Comparison of ENCODE assay signal across 1 cellular context in the genomic region with DNA sequence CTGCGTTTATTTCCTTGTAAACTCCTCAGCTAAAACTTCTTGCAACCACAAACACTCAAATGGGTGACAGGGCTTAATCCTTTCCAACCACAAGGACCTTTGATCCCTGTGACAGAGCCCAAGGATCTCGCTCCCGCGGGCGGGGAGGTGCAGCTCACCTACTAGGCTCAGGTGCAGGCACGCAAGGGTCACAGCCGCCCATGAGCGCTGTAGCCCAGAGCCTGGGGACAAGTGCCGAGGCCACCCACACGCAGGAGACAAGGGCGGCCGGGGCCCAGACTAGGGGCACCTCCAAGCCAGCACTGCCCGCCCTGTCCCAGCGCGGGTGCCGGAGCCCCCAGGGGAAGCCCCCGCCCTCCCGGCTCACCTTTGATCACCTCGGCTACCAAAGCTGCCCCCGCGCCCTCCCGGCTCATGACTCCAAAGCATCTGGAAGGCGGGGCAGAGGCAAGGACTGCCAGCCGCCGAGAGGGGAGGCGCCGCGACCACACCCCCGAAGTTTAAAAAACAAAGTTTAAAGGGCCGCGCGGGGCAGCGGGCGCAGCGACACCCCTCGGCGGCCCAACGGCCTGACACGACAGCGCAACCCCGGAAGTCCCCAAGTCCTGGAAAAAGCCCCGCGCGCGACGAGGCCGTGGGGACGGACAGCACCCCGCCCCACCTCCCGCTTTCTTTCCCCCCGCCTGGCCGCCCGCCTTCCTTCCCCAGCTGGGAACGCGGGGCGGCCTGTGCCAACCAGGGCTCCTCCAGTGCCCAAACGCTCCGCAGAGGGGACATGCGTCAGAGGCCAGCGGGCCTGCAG.
TF ChIP-seq lines count a peak whose summit lies in the region.

No MANE protein-coding gene starts in this region.

TF ChIP-seq in HepG2, 621 proteins besides CTCF, POLR2A, EP300 and RAD21 (continued from another document and continues in another):
- TF ChIP-seq, protein P1, sequence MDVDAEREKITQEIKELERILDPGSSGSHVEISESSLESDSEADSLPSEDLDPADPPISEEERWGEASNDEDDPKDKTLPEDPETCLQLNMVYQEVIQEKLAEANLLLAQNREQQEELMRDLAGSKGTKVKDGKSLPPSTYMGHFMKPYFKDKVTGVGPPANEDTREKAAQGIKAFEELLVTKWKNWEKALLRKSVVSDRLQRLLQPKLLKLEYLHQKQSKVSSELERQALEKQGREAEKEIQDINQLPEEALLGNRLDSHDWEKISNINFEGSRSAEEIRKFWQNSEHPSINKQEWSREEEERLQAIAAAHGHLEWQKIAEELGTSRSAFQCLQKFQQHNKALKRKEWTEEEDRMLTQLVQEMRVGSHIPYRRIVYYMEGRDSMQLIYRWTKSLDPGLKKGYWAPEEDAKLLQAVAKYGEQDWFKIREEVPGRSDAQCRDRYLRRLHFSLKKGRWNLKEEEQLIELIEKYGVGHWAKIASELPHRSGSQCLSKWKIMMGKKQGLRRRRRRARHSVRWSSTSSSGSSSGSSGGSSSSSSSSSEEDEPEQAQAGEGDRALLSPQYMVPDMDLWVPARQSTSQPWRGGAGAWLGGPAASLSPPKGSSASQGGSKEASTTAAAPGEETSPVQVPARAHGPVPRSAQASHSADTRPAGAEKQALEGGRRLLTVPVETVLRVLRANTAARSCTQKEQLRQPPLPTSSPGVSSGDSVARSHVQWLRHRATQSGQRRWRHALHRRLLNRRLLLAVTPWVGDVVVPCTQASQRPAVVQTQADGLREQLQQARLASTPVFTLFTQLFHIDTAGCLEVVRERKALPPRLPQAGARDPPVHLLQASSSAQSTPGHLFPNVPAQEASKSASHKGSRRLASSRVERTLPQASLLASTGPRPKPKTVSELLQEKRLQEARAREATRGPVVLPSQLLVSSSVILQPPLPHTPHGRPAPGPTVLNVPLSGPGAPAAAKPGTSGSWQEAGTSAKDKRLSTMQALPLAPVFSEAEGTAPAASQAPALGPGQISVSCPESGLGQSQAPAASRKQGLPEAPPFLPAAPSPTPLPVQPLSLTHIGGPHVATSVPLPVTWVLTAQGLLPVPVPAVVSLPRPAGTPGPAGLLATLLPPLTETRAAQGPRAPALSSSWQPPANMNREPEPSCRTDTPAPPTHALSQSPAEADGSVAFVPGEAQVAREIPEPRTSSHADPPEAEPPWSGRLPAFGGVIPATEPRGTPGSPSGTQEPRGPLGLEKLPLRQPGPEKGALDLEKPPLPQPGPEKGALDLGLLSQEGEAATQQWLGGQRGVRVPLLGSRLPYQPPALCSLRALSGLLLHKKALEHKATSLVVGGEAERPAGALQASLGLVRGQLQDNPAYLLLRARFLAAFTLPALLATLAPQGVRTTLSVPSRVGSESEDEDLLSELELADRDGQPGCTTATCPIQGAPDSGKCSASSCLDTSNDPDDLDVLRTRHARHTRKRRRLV (CRISPR knock-in tag; IDR thresholded peaks at IDR 0.05) = peak; percentile 67; the same call in 1 of the 2 replicates
- TF ChIP-seq, protein P2, sequence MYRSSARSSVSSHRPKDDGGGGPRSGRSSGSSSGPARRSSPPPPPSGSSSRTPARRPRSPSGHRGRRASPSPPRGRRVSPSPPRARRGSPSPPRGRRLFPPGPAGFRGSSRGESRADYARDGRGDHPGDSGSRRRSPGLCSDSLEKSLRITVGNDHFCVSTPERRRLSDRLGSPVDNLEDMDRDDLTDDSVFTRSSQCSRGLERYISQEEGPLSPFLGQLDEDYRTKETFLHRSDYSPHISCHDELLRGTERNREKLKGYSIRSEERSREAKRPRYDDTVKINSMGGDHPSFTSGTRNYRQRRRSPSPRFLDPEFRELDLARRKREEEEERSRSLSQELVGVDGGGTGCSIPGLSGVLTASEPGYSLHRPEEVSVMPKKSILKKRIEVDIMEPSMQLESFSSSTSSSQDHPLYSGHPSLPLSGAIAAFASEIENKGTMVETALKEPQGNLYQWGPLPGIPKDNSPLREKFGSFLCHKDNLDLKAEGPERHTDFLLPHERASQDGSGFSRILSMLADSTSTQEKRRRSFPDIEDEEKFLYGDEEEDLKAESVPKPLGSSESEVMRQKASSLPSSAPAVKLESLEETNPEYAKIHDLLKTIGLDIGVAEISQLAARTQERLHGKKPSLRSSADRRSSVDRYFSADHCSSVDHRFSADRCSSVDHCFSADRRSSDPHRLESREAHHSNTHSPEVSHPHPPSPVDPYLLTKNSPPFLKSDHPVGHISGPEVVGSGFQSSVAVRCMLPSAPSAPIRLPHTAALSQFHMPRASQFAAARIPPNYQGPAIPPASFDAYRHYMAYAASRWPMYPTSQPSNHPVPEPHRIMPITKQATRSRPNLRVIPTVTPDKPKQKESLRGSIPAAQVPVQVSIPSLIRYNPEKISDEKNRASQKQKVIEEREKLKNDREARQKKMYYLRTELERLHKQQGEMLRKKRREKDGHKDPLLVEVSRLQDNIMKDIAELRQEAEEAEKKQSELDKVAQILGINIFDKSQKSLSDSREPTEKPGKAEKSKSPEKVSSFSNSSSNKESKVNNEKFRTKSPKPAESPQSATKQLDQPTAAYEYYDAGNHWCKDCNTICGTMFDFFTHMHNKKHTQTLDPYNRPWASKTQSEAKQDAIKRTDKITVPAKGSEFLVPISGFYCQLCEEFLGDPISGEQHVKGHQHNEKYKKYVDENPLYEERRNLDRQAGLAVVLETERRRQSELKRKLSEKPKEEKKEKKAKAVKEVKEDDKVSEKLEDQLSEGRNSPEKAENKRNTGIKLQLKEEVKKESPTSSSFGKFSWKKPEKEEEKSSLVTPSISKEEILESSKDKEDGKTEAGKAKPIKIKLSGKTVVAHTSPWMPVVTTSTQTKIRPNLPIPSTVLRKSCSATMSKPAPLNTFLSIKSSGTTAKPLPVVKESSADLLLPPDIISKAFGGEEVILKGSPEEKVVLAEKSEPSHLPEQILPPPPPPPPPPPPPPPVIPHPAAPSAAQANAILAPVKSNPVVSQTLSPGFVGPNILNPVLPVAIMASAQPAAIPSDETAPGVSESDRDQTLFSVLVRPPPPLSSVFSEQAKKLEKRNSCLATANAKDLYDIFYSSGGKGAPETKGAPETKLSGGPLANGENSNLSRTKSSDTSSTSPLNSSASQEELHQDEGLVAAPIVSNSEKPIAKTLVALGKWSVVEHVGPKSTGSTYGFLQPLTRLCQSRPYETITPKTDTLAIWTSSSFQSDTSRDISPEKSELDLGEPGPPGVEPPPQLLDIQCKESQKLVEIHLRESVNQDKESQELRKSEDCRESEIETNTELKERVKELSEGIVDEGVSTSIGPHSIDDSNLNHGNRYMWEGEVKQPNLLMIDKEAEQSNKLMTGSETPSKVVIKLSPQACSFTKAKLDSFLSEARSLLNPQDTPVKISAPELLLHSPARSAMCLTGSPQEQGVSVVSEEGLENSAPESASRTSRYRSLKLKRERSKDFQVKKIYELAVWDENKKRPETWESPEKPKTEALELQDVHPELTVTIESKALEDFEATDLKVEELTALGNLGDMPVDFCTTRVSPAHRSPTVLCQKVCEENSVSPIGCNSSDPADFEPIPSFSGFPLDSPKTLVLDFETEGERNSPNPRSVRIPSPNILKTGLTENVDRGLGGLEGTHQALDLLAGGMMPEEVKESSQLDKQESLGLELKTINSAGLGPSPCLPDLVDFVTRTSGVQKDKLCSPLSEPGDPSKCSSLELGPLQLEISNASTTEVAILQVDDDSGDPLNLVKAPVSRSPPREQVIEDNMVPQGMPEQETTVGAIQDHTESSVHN (CRISPR knock-in tag; IDR thresholded peaks at IDR 0.05) = no peak
- TF ChIP-seq, protein P3, sequence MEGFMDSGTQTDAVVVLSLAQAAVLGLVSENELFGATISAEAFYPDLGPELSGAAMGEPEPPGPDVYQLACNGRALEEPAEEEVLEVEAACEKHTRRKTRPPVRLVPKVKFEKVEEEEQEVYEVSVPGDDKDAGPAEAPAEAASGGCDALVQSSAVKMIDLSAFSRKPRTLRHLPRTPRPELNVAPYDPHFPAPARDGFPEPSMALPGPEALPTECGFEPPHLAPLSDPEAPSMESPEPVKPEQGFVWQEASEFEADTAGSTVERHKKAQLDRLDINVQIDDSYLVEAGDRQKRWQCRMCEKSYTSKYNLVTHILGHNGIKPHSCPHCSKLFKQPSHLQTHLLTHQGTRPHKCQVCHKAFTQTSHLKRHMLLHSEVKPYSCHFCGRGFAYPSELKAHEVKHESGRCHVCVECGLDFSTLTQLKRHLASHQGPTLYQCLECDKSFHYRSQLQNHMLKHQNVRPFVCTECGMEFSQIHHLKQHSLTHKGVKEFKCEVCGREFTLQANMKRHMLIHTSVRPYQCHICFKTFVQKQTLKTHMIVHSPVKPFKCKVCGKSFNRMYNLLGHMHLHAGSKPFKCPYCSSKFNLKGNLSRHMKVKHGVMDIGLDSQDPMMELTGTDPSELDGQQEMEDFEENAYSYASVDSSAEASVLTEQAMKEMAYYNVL (CRISPR knock-in tag; IDR thresholded peaks at IDR 0.05; ENCODE audit: borderline replicate concordance) = peak; percentile 56; the same call in 1 of the 2 replicates
- TF ChIP-seq, protein P4, sequence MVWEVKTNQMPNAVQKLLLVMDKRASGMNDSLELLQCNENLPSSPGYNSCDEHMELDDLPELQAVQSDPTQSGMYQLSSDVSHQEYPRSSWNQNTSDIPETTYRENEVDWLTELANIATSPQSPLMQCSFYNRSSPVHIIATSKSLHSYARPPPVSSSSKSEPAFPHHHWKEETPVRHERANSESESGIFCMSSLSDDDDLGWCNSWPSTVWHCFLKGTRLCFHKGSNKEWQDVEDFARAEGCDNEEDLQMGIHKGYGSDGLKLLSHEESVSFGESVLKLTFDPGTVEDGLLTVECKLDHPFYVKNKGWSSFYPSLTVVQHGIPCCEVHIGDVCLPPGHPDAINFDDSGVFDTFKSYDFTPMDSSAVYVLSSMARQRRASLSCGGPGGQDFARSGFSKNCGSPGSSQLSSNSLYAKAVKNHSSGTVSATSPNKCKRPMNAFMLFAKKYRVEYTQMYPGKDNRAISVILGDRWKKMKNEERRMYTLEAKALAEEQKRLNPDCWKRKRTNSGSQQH (CRISPR knock-in tag; IDR thresholded peaks at IDR 0.05; ENCODE audit: low read depth) = 0 out of 2 replicates have a peak, but pooled peaks have one; percentile 52
- TF ChIP-seq ZNF615 (CRISPR knock-in tag; IDR thresholded peaks at IDR 0.05; ENCODE audit: borderline replicate concordance) = peak; percentile 52; the same call in 1 of the 2 replicates
- TF ChIP-seq STAG1 (CRISPR knock-in tag; IDR thresholded peaks at IDR 0.05) = peak; percentile 49
- TF ChIP-seq, protein P5, sequence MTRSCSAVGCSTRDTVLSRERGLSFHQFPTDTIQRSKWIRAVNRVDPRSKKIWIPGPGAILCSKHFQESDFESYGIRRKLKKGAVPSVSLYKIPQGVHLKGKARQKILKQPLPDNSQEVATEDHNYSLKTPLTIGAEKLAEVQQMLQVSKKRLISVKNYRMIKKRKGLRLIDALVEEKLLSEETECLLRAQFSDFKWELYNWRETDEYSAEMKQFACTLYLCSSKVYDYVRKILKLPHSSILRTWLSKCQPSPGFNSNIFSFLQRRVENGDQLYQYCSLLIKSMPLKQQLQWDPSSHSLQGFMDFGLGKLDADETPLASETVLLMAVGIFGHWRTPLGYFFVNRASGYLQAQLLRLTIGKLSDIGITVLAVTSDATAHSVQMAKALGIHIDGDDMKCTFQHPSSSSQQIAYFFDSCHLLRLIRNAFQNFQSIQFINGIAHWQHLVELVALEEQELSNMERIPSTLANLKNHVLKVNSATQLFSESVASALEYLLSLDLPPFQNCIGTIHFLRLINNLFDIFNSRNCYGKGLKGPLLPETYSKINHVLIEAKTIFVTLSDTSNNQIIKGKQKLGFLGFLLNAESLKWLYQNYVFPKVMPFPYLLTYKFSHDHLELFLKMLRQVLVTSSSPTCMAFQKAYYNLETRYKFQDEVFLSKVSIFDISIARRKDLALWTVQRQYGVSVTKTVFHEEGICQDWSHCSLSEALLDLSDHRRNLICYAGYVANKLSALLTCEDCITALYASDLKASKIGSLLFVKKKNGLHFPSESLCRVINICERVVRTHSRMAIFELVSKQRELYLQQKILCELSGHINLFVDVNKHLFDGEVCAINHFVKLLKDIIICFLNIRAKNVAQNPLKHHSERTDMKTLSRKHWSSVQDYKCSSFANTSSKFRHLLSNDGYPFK (CRISPR knock-in tag; IDR thresholded peaks at IDR 0.05; ENCODE audit: borderline replicate concordance) = no peak
- peak; percentile 40; the same call in 1 of the 2 replicates for TF ChIP-seq MAF1 (CRISPR knock-in tag; IDR thresholded peaks at IDR 0.05; ENCODE audit: borderline replicate concordance)
- TF ChIP-seq RFXANK (CRISPR knock-in tag; IDR thresholded peaks at IDR 0.05) = no peak
- TF ChIP-seq ZNF543 (CRISPR knock-in tag; IDR thresholded peaks at IDR 0.05) = peak; percentile 22; the same call in 1 of the 2 replicates
- TF ChIP-seq, protein P6, sequence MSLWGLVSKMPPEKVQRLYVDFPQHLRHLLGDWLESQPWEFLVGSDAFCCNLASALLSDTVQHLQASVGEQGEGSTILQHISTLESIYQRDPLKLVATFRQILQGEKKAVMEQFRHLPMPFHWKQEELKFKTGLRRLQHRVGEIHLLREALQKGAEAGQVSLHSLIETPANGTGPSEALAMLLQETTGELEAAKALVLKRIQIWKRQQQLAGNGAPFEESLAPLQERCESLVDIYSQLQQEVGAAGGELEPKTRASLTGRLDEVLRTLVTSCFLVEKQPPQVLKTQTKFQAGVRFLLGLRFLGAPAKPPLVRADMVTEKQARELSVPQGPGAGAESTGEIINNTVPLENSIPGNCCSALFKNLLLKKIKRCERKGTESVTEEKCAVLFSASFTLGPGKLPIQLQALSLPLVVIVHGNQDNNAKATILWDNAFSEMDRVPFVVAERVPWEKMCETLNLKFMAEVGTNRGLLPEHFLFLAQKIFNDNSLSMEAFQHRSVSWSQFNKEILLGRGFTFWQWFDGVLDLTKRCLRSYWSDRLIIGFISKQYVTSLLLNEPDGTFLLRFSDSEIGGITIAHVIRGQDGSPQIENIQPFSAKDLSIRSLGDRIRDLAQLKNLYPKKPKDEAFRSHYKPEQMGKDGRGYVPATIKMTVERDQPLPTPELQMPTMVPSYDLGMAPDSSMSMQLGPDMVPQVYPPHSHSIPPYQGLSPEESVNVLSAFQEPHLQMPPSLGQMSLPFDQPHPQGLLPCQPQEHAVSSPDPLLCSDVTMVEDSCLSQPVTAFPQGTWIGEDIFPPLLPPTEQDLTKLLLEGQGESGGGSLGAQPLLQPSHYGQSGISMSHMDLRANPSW (CRISPR knock-in tag; IDR thresholded peaks at IDR 0.05; ENCODE audit: borderline replicate concordance) = no peak; the same call in 1 of the 2 replicates
- TF ChIP-seq SMAD1 (CRISPR knock-in tag; IDR thresholded peaks at IDR 0.05; ENCODE audit: borderline replicate concordance, low read depth) = peak; percentile 86; the same call in 1 of the 2 replicates
- peak; percentile 57 for TF ChIP-seq ZNF431 (CRISPR knock-in tag; IDR thresholded peaks at IDR 0.05; ENCODE audit: borderline replicate concordance, low read depth)
- no peak for TF ChIP-seq ZSCAN22 (CRISPR knock-in tag; IDR thresholded peaks at IDR 0.05)
- peak; percentile 85 for TF ChIP-seq ZNF501 (CRISPR knock-in tag; IDR thresholded peaks at IDR 0.05)
- TF ChIP-seq, protein P7, sequence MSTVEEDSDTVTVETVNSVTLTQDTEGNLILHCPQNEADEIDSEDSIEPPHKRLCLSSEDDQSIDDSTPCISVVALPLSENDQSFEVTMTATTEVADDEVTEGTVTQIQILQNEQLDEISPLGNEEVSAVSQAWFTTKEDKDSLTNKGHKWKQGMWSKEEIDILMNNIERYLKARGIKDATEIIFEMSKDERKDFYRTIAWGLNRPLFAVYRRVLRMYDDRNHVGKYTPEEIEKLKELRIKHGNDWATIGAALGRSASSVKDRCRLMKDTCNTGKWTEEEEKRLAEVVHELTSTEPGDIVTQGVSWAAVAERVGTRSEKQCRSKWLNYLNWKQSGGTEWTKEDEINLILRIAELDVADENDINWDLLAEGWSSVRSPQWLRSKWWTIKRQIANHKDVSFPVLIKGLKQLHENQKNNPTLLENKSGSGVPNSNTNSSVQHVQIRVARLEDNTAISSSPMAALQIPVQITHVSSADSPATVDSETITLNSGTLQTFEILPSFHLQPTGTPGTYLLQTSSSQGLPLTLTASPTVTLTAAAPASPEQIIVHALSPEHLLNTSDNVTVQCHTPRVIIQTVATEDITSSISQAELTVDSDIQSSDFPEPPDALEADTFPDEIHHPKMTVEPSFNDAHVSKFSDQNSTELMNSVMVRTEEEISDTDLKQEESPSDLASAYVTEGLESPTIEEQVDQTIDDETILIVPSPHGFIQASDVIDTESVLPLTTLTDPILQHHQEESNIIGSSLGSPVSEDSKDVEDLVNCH (CRISPR knock-in tag; IDR thresholded peaks at IDR 0.05) = no peak
- no peak for TF ChIP-seq CHD4 (IDR thresholded peaks at IDR 0.05; ENCODE audit: borderline replicate concordance, low read length)
- TF ChIP-seq PHF5A (CRISPR knock-in tag; IDR thresholded peaks at IDR 0.05; ENCODE audit: low read depth, unreplicated experiment) = no peak
- TF ChIP-seq CBX5 (CRISPR knock-in tag; IDR thresholded peaks at IDR 0.05; ENCODE audit: borderline replicate concordance) = no peak; the same call in 1 of the 2 replicates
